In genomic region chr19:45876411-45877197, GRCh38 we compare ENCODE assay signal across 1 cellular context.
TF ChIP-seq lines count a peak whose summit lies in the region.

No MANE protein-coding gene starts in this region.

TF ChIP-seq in HepG2, 621 proteins besides CTCF, POLR2A, EP300 and RAD21 (continued from another document and continues in another):
- no peak for TF ChIP-seq ZNF775 (CRISPR knock-in tag; IDR thresholded peaks at IDR 0.05; ENCODE audit: borderline replicate concordance)
- TF ChIP-seq ATAD3A (CRISPR knock-in tag; IDR thresholded peaks at IDR 0.05), result no peak
- TF ChIP-seq HMGXB4 (CRISPR knock-in tag; IDR thresholded peaks at IDR 0.05; ENCODE audit: borderline replicate concordance in 1 of 2, low read depth in 1 of 2), result peak in 1 of 2 experiments; percentile 66; a peak in 2 of 4 replicates
- 0 out of 2 replicates have a peak, but pooled peaks have one; percentile 56 for TF ChIP-seq EED (CRISPR knock-in tag; IDR thresholded peaks at IDR 0.05)
- TF ChIP-seq MXD3 (CRISPR knock-in tag; IDR thresholded peaks at IDR 0.05), result peak; percentile 41; the same call in 1 of the 2 replicates
- TF ChIP-seq ZNF790 (CRISPR knock-in tag; IDR thresholded peaks at IDR 0.05; ENCODE audit: borderline replicate concordance), result no peak
- no peak for TF ChIP-seq ZNF597 (CRISPR knock-in tag; IDR thresholded peaks at IDR 0.05)
- peak; percentile 82 for TF ChIP-seq ZNF18 (CRISPR knock-in tag; IDR thresholded peaks at IDR 0.05; ENCODE audit: insufficient replicate concordance)
- TF ChIP-seq HOMEZ (CRISPR knock-in tag; IDR thresholded peaks at IDR 0.05; ENCODE audit: low read depth), result no peak
- TF ChIP-seq ZBTB44 (CRISPR knock-in tag; IDR thresholded peaks at IDR 0.05), result no peak
- TF ChIP-seq ELF4 (CRISPR knock-in tag; IDR thresholded peaks at IDR 0.05; ENCODE audit: borderline replicate concordance), result no peak; the same call in 1 of the 2 replicates
- peak; percentile 31 for TF ChIP-seq ASH2L (IDR thresholded peaks at IDR 0.05; ENCODE audit: insufficient read length, low read depth, low read length)
- no peak for TF ChIP-seq KLF13 (CRISPR knock-in tag; IDR thresholded peaks at IDR 0.05)
- TF ChIP-seq ZFP91 (CRISPR knock-in tag; IDR thresholded peaks at IDR 0.05; ENCODE audit: borderline replicate concordance), result peak; percentile 76; the same call in 1 of the 2 replicates
- no peak for TF ChIP-seq ZNF773 (CRISPR knock-in tag; IDR thresholded peaks at IDR 0.05; ENCODE audit: borderline replicate concordance)
- no peak for TF ChIP-seq ZNF577 (CRISPR knock-in tag; IDR thresholded peaks at IDR 0.05; ENCODE audit: borderline replicate concordance, low read depth)
- TF ChIP-seq ATM (IDR thresholded peaks at IDR 0.05; ENCODE audit: borderline replicate concordance), result no peak
- no peak for TF ChIP-seq ELK4 (CRISPR knock-in tag; IDR thresholded peaks at IDR 0.05; ENCODE audit: borderline replicate concordance)
- no peak for TF ChIP-seq ZXDC (CRISPR knock-in tag; IDR thresholded peaks at IDR 0.05)
- no peak for TF ChIP-seq ZNF530 (CRISPR knock-in tag; IDR thresholded peaks at IDR 0.05; ENCODE audit: low read depth)
- no peak; the same call in 1 of the 2 replicates for TF ChIP-seq ZNF691 (CRISPR knock-in tag; IDR thresholded peaks at IDR 0.05; ENCODE audit: borderline replicate concordance, low read depth)
- no peak for TF ChIP-seq JUN (CRISPR knock-in tag; IDR thresholded peaks at IDR 0.05)
- no peak for TF ChIP-seq ZBTB20 (CRISPR knock-in tag; IDR thresholded peaks at IDR 0.05; ENCODE audit: borderline replicate concordance, low read depth)
- no peak for TF ChIP-seq ZZZ3 (CRISPR knock-in tag; IDR thresholded peaks at IDR 0.05; ENCODE audit: borderline replicate concordance)
- no peak for TF ChIP-seq ZNF512B (CRISPR knock-in tag; IDR thresholded peaks at IDR 0.05; ENCODE audit: borderline replicate concordance)
- TF ChIP-seq ZSCAN20 (CRISPR knock-in tag; IDR thresholded peaks at IDR 0.05; ENCODE audit: borderline replicate concordance), result no peak
- TF ChIP-seq REST (IDR thresholded peaks at IDR 0.05; ENCODE audit: borderline replicate concordance in 1 of 2, low read depth in 1 of 2, low read length in 2 of 2), result no peak
- no peak for TF ChIP-seq ZNF432 (CRISPR knock-in tag; IDR thresholded peaks at IDR 0.05; ENCODE audit: borderline replicate concordance)
- no peak for TF ChIP-seq ZNF580 (CRISPR knock-in tag; IDR thresholded peaks at IDR 0.05; ENCODE audit: borderline replicate concordance, low read depth)
- no peak for TF ChIP-seq GZF1 (CRISPR knock-in tag; IDR thresholded peaks at IDR 0.05)
